In the genomic region with DNA sequence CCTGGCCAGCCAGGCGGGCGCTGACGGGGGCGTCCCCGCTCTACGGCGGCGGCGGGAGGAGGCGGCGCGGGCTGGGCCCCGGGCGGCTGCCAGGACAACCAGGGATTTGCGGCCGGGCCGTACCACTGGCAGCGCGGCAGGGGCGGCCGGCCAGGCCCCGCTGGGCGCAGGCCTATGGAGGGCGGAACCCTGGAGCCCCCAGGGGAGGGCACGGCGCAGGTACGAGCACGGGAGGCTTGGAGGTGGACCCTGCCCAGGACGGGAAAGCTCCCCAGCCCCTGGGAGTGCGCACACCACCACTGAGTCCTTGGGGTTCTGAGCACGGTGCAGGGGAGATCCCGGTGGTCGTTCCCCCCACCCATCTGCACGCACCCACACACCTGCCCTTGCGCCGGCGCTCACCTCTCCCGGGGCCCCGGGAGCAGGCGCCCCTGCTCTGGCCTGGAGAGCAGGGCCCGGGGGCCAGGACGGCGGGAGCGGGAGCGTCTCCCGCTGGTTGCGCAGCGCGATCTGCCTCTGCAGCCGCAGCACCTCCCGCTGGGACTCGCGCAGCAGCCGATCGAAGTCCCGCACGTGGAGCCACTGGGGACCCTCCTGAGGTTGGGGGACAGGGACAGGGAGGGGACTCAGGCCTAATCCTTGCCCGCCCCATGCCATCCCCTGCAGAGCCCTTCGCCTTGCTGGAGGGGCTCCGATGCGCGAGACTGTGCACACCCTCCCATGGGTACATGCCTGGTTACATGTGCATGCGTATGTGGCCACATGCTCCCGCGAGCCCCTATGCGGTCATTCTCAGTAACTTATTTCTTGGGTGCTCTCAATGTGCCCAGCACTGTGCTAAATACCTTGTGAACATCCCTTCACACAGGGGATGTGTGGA, we compare ENCODE assay signal across 7 cellular contexts. TPM values are rescaled to one million over a fixed set of nuclear protein-coding genes. Genes with fewer than 3 reads are reported as not detected.
DNase-seq lines count a peak whose midpoint lies in the region; ATAC-seq and TF ChIP-seq lines count a peak whose summit lies in the region.

No MANE protein-coding gene starts in this region.

- H3K4me1 ChIP-seq in PC-3 (ENCODE audit: insufficient read depth, low read length) = peaks cover 8% of the 10 kb centered on the region; the same call in 1 of the 2 replicates

- H3K4me3 ChIP-seq in H7 (ENCODE audit: insufficient read depth, low read depth, low read length) = peak overlapping the region; percentile 59
- H3K4me3 ChIP-seq in PC-3 (ENCODE audit: low read length) = peak overlapping the region; percentile 75

- peaks cover 3% of the 10 kb centered on the region for H3K36me3 ChIP-seq in H7 (replicated peaks; ENCODE audit: control insufficient read depth, insufficient read depth, low read length)
- H3K36me3 ChIP-seq in PC-3 (ENCODE audit: low read depth, low read length) = no peaks in the 10 kb centered on the region

- TF ChIP-seq CTCF in PC-3 (conservative IDR thresholded peaks at IDR 0.05; ENCODE audit: low read depth, low read length) = no peak

- intact Hi-C loops in PC-3 (cut with micrococcal nuclease) = loop anchor here (1.0 kb wide), 1 partner anchor 28 kb away; a partner anchor contains a TSS

- no peaks in the 10 kb centered on the region for H3F3A ChIP-seq in PC-3 (ENCODE audit: low read length, unreplicated experiment)

- CTCF ChIA-PET in PC-3 (lab: Charles Lee) = no interaction called here

- H3K4me3 Mint-ChIP-seq in natural killer cell treated with Interleukin-12 subunit alpha and Interleukin-12 subunit beta and Interleukin-15 and Interleukin-18, amount 100 ng/mL, for 72 hours = peak overlapping the region; percentile 39

- POLR2A ChIA-PET in PC-3 (lab: Charles Lee; ENCODE audit: unreplicated experiment) = no interaction called here

- no peaks in the 10 kb centered on the region for H3K9me3 ChIP-seq in PC-3 (ENCODE audit: low read length)

- H3K27ac Mint-ChIP-seq in natural killer cell treated with Interleukin-12 subunit alpha and Interleukin-12 subunit beta and Interleukin-15 and Interleukin-18, amount 100 ng/mL, for 72 hours = peak overlapping the region; percentile 100

- H3K9me2 ChIP-seq in PC-3 (replicated peaks; ENCODE audit: low read length) = no peaks in the 10 kb centered on the region

- H4K20me1 ChIP-seq in PC-3 (ENCODE audit: low read length) = no peaks in the 10 kb centered on the region

- peak overlapping the region; percentile 57 for H3K9ac ChIP-seq in PC-3 (ENCODE audit: low read length)

- H3K27ac ChIP-seq in PC-3 (ENCODE audit: low read length) = no peak overlapping the region

- H3K27me3 ChIP-seq in H7 (ENCODE audit: control insufficient read depth, insufficient read depth, low read length) = peaks cover 23% of the 10 kb centered on the region
- no peaks in the 10 kb centered on the region for H3K27me3 ChIP-seq in PC-3 (ENCODE audit: low read length)

- no peaks in the 10 kb centered on the region for H3K27me3 Mint-ChIP-seq in natural killer cell treated with Interleukin-12 subunit alpha and Interleukin-12 subunit beta and Interleukin-15 and Interleukin-18, amount 100 ng/mL, for 72 hours

- H3K4me1 Mint-ChIP-seq in natural killer cell treated with Interleukin-12 subunit alpha and Interleukin-12 subunit beta and Interleukin-15 and Interleukin-18, amount 100 ng/mL, for 72 hours (ENCODE audit: low read depth in 2 of 2) = peaks cover 57 to 71% of the 10 kb centered on the region in 2 donors

- H3K36me3 Mint-ChIP-seq in natural killer cell treated with Interleukin-12 subunit alpha and Interleukin-12 subunit beta and Interleukin-15 and Interleukin-18, amount 100 ng/mL, for 72 hours = peaks cover 6% of the 10 kb centered on the region

- ATAC-seq in PC-3 = peak; percentile 77
- ATAC-seq in natural killer cell treated with Interleukin-12 subunit alpha and Interleukin-12 subunit beta and Interleukin-15 and Interleukin-18, amount 100 ng/mL, for 72 hours = no peak
- no peak for ATAC-seq in GM21528 (IDR thresholded peaks at IDR 0.05; ENCODE audit: low FRiP score, unreplicated experiment)
- no peak for ATAC-seq in GM18517 (IDR thresholded peaks at IDR 0.05; ENCODE audit: unreplicated experiment)

- TF ChIP-seq POLR2A in erythroblast (IDR thresholded peaks at IDR 0.05; ENCODE audit: low read length) = peak; percentile 23

- H2AFZ ChIP-seq in PC-3 (ENCODE audit: low read length) = peak overlapping the region; percentile 94

- no peaks in the 10 kb centered on the region for H3K79me2 ChIP-seq in PC-3 (ENCODE audit: low read length)

- DNase-seq in H7 (peak; percentile 94), PC-3 (peak; percentile 56), erythroblast (lab: John Stamatoyannopoulos, UW) (peak in 1 of 2 experiments; percentile 47), T-helper 9 cell (no peak)
- DNase-seq in natural killer cell treated with Interleukin-12 subunit alpha and Interleukin-12 subunit beta and Interleukin-15 and Interleukin-18, amount 100 ng/mL, for 72 hours (ENCODE audit: low spot score) = no peak

- peak overlapping the region; percentile 93 for H3K4me2 ChIP-seq in PC-3 (ENCODE audit: low read length)

- H3K9me3 Mint-ChIP-seq in natural killer cell treated with Interleukin-12 subunit alpha and Interleukin-12 subunit beta and Interleukin-15 and Interleukin-18, amount 100 ng/mL, for 72 hours = no peaks in the 10 kb centered on the region

- BruUV-seq in PC-3 (replicated peaks; lab: Mats Ljungman, UMichigan) = no TSS peak

RNA-seq across cellular contexts. Expression of a gene that starts 3.9 kb away (rescaled TPM):
- 4.2 and 11.6 TPM in 2 replicates for total RNA-seq in H7 (2014; rRNA removed; shearing (Covaris generic))
- 4.3 and 8.3 TPM in 2 replicates for total RNA-seq in PC-3 (2014; rRNA removed)
- 10 to 100 TPM; 54.0 to 82.3 TPM for total RNA-seq in natural killer cell treated with Interleukin-12 subunit alpha and Interleukin-12 subunit beta and Interleukin-15 and Interleukin-18, amount 100 ng/mL, for 72 hours

RNA-seq across cellular contexts. Expression of a gene that starts 27.4 kb away (rescaled TPM):
- 88.8 and 91.6 TPM in 2 replicates for total RNA-seq in H7 (2014; rRNA removed; shearing (Covaris generic))
- 100.0 and 116 TPM in 2 replicates for total RNA-seq in PC-3 (2014; rRNA removed)
- total RNA-seq in natural killer cell treated with Interleukin-12 subunit alpha and Interleukin-12 subunit beta and Interleukin-15 and Interleukin-18, amount 100 ng/mL, for 72 hours = 100 to 1,000 TPM in 1 of 2 donors, 10 to 100 TPM in 1; 84.0 to 143 TPM

RNA-seq across cellular contexts. Expression of a gene that starts 43.9 kb away (rescaled TPM):
- not detected in 2 replicates for total RNA-seq in H7 (2014; rRNA removed; shearing (Covaris generic))
- total RNA-seq in PC-3 (2014; rRNA removed) = not detected in 2 replicates
- not detected for total RNA-seq in natural killer cell treated with Interleukin-12 subunit alpha and Interleukin-12 subunit beta and Interleukin-15 and Interleukin-18, amount 100 ng/mL, for 72 hours

Comparison
In these comparisons a context has a peak if more than half of its experiments do, and no peak if none do; other contexts are left out.
1. DNase-seq: peak in H7 (single experiment) and PC-3 (single experiment); none in natural killer cell treated with Interleukin-12 subunit alpha and Interleukin-12 subunit beta and Interleukin-15 and Interleukin-18, amount 100 ng/mL, for 72 hours (single experiment) and T-helper 9 cell (single experiment).